In genomic region chr1:172818841-172819527, GRCh38 we compare ENCODE assay signal across 2 cellular contexts.
TF ChIP-seq lines count a peak whose summit lies in the region.

No MANE protein-coding gene starts in this region.

TF ChIP-seq in GM12878, 131 proteins besides CTCF, POLR2A, EP300 and RAD21 (continued from another document and continues in another):
- TF ChIP-seq BCLAF1 (IDR thresholded peaks at IDR 0.05) (no peak), BRCA1 (IDR thresholded peaks at IDR 0.05; ENCODE audit: low read depth, low read length) (no peak), SIX5 (IDR thresholded peaks at IDR 0.05; ENCODE audit: low read depth, low read length, severe bottlenecking) (no peak), BACH1 (IDR thresholded peaks at IDR 0.05; ENCODE audit: borderline replicate concordance) (peak; percentile 100), CEBPZ (IDR thresholded peaks at IDR 0.05; ENCODE audit: low read depth, low read length) (no peak), BHLHE40 (IDR thresholded peaks at IDR 0.05; ENCODE audit: borderline replicate concordance in 1 of 2, low read depth in 2 of 2, low read length in 1 of 2) (peak; percentile 78 to 79), E4F1 (IDR thresholded peaks at IDR 0.05; ENCODE audit: borderline replicate concordance, partially characterized antibody) (no peak), TCF12 (IDR thresholded peaks at IDR 0.05; ENCODE audit: low read depth, low read length) (peak; percentile 87), RBBP5 (conservative IDR thresholded peaks at IDR 0.05) (peak; percentile 93; the same call in 1 of the 2 replicates), FOS (IDR thresholded peaks at IDR 0.05; ENCODE audit: borderline replicate concordance, extremely low read depth, insufficient read length) (no peak), HDAC2 (IDR thresholded peaks at IDR 0.05) (no peak), ZNF274 (IDR thresholded peaks at IDR 0.05; ENCODE audit: insufficient read depth, insufficient read length) (no peak), MYB (IDR thresholded peaks at IDR 0.05; ENCODE audit: borderline replicate concordance, low read depth, low read length) (peak; percentile 68; the same call in 1 of the 2 replicates), RCOR1 (conservative IDR thresholded peaks at IDR 0.05; ENCODE audit: low read depth, low read length) (peak; percentile 79; the same call in 1 of the 2 replicates), TCF7 (IDR thresholded peaks at IDR 0.05; ENCODE audit: borderline replicate concordance) (peak; percentile 57; the same call in 1 of the 2 replicates)

TF ChIP-seq in HepG2, 621 proteins besides CTCF, POLR2A, EP300 and RAD21:
- TF ChIP-seq REST (IDR thresholded peaks at IDR 0.05; ENCODE audit: borderline replicate concordance in 1 of 2, low read depth in 1 of 2, low read length in 2 of 2) (no peak), FOSL1 (CRISPR knock-in tag; IDR thresholded peaks at IDR 0.05; ENCODE audit: borderline replicate concordance) (no peak), THYN1 (CRISPR knock-in tag; IDR thresholded peaks at IDR 0.05; ENCODE audit: borderline replicate concordance, low read depth) (no peak), SIN3A (IDR thresholded peaks at IDR 0.05; ENCODE audit: borderline replicate concordance, low read depth, low read length) (no peak), ASH2L (IDR thresholded peaks at IDR 0.05; ENCODE audit: insufficient read length, low read depth, low read length) (no peak), PAX8 (CRISPR knock-in tag; IDR thresholded peaks at IDR 0.05; ENCODE audit: borderline replicate concordance) (no peak), ZNF598 (CRISPR knock-in tag; IDR thresholded peaks at IDR 0.05; ENCODE audit: borderline replicate concordance) (no peak), AGO1 (IDR thresholded peaks at IDR 0.05; ENCODE audit: low read depth, low read length, poor library complexity, severe bottlenecking) (no peak), ZNF136 (CRISPR knock-in tag; IDR thresholded peaks at IDR 0.05; ENCODE audit: low read depth) (no peak), HNF4A (CRISPR knock-in tag; IDR thresholded peaks at IDR 0.05) (no peak), PRDM15 (CRISPR knock-in tag; IDR thresholded peaks at IDR 0.05) (no peak), ZHX2 (IDR thresholded peaks at IDR 0.05; ENCODE audit: low read depth) (no peak), ZHX2 (CRISPR knock-in tag; IDR thresholded peaks at IDR 0.05; ENCODE audit: borderline replicate concordance) (no peak), GMEB1 (CRISPR knock-in tag; IDR thresholded peaks at IDR 0.05; ENCODE audit: borderline replicate concordance) (no peak), MAF1 (CRISPR knock-in tag; IDR thresholded peaks at IDR 0.05; ENCODE audit: borderline replicate concordance) (no peak)
